ENCODE assay signal across 31 cellular contexts in genomic region chr7:123687161-123687560, GRCh38. TPM values are rescaled to one million over a fixed set of nuclear protein-coding genes. Genes with fewer than 3 reads are reported as not detected.
DNase-seq lines count a peak whose midpoint lies in the region; ATAC-seq, FAIRE-seq and TF ChIP-seq lines count a peak whose summit lies in the region.
"Had no signal": no experiment of that assay in that cellular context is flagged by ENCODE, and none has a peak within 500 bp of the region (broad histone marks: within the 10 kb centered on the region; RNA-seq: fewer than 3 reads in every experiment).

No MANE protein-coding gene starts in this region.

- no peak overlapping the region for H3K4me2 ChIP-seq in K562 (ENCODE audit: insufficient read depth, low read length)

- H3K27me3 Mint-ChIP-seq in activated T-cell treated with anti-CD3 and anti-CD28 coated beads, Interleukin-2, amount 50 U/mL, for 24 hours = no peaks in the 10 kb centered on the region
- no peaks in the 10 kb centered on the region for H3K27me3 Mint-ChIP-seq in CD8-positive, alpha-beta T cell (ENCODE audit: low read depth)
- H3K27me3 Mint-ChIP-seq in progenitor cell of endocrine pancreas = no peaks in the 10 kb centered on the region

- no peaks in the 10 kb centered on the region for H3K9me3 ChIP-seq in CD8-positive, alpha-beta T cell (ENCODE audit: low read length)
- no peaks in the 10 kb centered on the region for H3K9me3 ChIP-seq in K562 (replicated peaks; ENCODE audit: control insufficient read depth, insufficient read depth, low read depth, low read length)
- H3K9me3 ChIP-seq: SJCRH30 had no signal

- peaks cover 71% of the 10 kb centered on the region for H3K36me3 Mint-ChIP-seq in activated T-cell treated with anti-CD3 and anti-CD28 coated beads, Interleukin-2, amount 50 U/mL, for 24 hours (ENCODE audit: low read depth)
- H3K36me3 Mint-ChIP-seq in CD8-positive, alpha-beta T cell = peaks cover 63% of the 10 kb centered on the region
- peaks cover 11% of the 10 kb centered on the region for H3K36me3 Mint-ChIP-seq in progenitor cell of endocrine pancreas (ENCODE audit: insufficient read depth)

- H3K9ac ChIP-seq in K562 (ENCODE audit: insufficient read depth in 1 of 2, low read depth in 2 of 2, low read length in 2 of 2) = no peak overlapping the region

- CTCF ChIA-PET in CD8-positive, alpha-beta T cell (lab: Charles Lee) = interaction anchor here (2.6 kb wide), 1 partner anchor 178 kb away, joined by 16 read pairs; no protein-coding TSS in a partner anchor
- CTCF ChIA-PET in K562 (lab: Yijun Ruan, JAX; ENCODE audit: low intra/inter-chr PET ratio) = no interaction called here

- TF ChIP-seq EP300 in K562 (IDR thresholded peaks at IDR 0.05; ENCODE audit: low read length) = no peak

- no peak overlapping the region for H3K4me3 Mint-ChIP-seq in activated T-cell treated with anti-CD3 and anti-CD28 coated beads, Interleukin-2, amount 50 U/mL, for 24 hours
- H3K4me3 Mint-ChIP-seq in CD8-positive, alpha-beta T cell = no peak overlapping the region
- no peak overlapping the region for H3K4me3 Mint-ChIP-seq in progenitor cell of endocrine pancreas (ENCODE audit: low read depth)

- H3K27ac ChIP-seq in CD8-positive, alpha-beta T cell (ENCODE audit: low read depth, low read length) = no peak overlapping the region
- H3K27ac ChIP-seq in K562 (ENCODE audit: extremely low read depth, low read depth, low read length) = no peak overlapping the region
- H3K27ac ChIP-seq: SJCRH30 had no signal

- no peaks in the 10 kb centered on the region for H3K4me1 ChIP-seq in CD8-positive, alpha-beta T cell (ENCODE audit: insufficient read depth, low read length)
- no peaks in the 10 kb centered on the region for H3K4me1 ChIP-seq in K562 (replicated peaks in 1 of 2; ENCODE audit: control insufficient read depth in 2 of 2, insufficient read depth in 2 of 2, low read length in 2 of 2)
- H3K4me1 ChIP-seq: SJCRH30 had no signal

- no peak for FAIRE-seq in K562 (lab: Jason Lieb, UNC)

- in situ Hi-C loops in K562 (cut with MboI) = no loop called here

- no peak for TF ChIP-seq RAD21 in K562 (CRISPR knock-in tag; conservative IDR thresholded peaks at IDR 0.05 in 1 of 2, IDR thresholded peaks at IDR 0.05 in 1 of 2)

- no peaks in the 10 kb centered on the region for H4K20me1 ChIP-seq in K562 (replicated peaks; ENCODE audit: control insufficient read depth, insufficient read depth, low read length)

- no peak overlapping the region for H3K4me3 ChIP-seq in CD8-positive, alpha-beta T cell (ENCODE audit: low read depth, low read length)
- no peak overlapping the region for H3K4me3 ChIP-seq in K562
- H3K4me3 ChIP-seq: SJCRH30 had no signal

- TF ChIP-seq CTCF in CD8-positive, alpha-beta T cell (IDR thresholded peaks at IDR 0.05) = no peak
- TF ChIP-seq CTCF in K562 (IDR thresholded peaks at IDR 0.05 in 2 of 3, conservative IDR thresholded peaks at IDR 0.05 in 1 of 3; ENCODE audit: insufficient read depth in 2 of 3, low read depth in 1 of 3, low read length in 3 of 3) = no peak
- TF ChIP-seq CTCF in progenitor cell of endocrine pancreas (IDR thresholded peaks at IDR 0.05; ENCODE audit: unreplicated experiment) = no peak

- H3K9me1 ChIP-seq in K562 (ENCODE audit: control insufficient read depth, insufficient read depth, low read length) = no peaks in the 10 kb centered on the region

- H2AFZ ChIP-seq in K562 (ENCODE audit: low read depth, low read length) = no peak overlapping the region

- H3K79me2 ChIP-seq in K562 (ENCODE audit: control insufficient read depth, insufficient read depth, low read length) = no peaks in the 10 kb centered on the region

- H3K36me3 ChIP-seq in CD8-positive, alpha-beta T cell (ENCODE audit: insufficient read depth, low read length) = peaks cover 10% of the 10 kb centered on the region
- H3K36me3 ChIP-seq in K562 (ENCODE audit: control insufficient read depth, insufficient read depth, low read length) = peaks cover 88% of the 10 kb centered on the region

- intact Hi-C loops in CD8-positive, alpha-beta T cell (cut with DNase I, micrococcal nuclease) = no loop called here
- intact Hi-C loops in K562 (cut with micrococcal nuclease) (no loop called here), sciatic nerve (cut with DNase I) (no loop called here)

- no TSS peak for BruUV-seq in K562 (replicated peaks; lab: Mats Ljungman, UMichigan)

- WGBS in K562 (ENCODE audit: insufficient coverage, low coverage, missing lambda C conversion rate) = 94% methylated on average over 2 of the region's 2 CpGs

- no peaks in the 10 kb centered on the region for H3K9me3 Mint-ChIP-seq in activated T-cell treated with anti-CD3 and anti-CD28 coated beads, Interleukin-2, amount 50 U/mL, for 24 hours
- H3K9me3 Mint-ChIP-seq in CD8-positive, alpha-beta T cell = no peaks in the 10 kb centered on the region
- H3K9me3 Mint-ChIP-seq in progenitor cell of endocrine pancreas (ENCODE audit: low read depth) = no peaks in the 10 kb centered on the region

- no peaks in the 10 kb centered on the region for H3K4me1 Mint-ChIP-seq in activated T-cell treated with anti-CD3 and anti-CD28 coated beads, Interleukin-2, amount 50 U/mL, for 24 hours (ENCODE audit: low read depth)
- H3K4me1 Mint-ChIP-seq in CD8-positive, alpha-beta T cell (ENCODE audit: low read depth) = no peaks in the 10 kb centered on the region
- H3K4me1 Mint-ChIP-seq in progenitor cell of endocrine pancreas (ENCODE audit: low read depth) = peaks cover 3% of the 10 kb centered on the region

- no peak for ATAC-seq in CD8-positive, alpha-beta T cell
- ATAC-seq in K562 (no peak), sciatic nerve (no peak)
- ATAC-seq: HCT116, PC-3, Right ventricle myocardium inferior, SK-N-SH treated with all-trans-retinoic acid at 6 μM for 48 hours had no signal

- DNase-seq in activated T-cell treated with anti-CD3 and anti-CD28 coated beads, Interleukin-2, amount 50 U/mL, for 24 hours = no peak
- no peak for DNase-seq in activated T-cell treated with anti-CD3 and anti-CD28 coated beads, Interleukin-2, amount 50 U/mL, for 1 hour
- no peak for DNase-seq in CD8-positive, alpha-beta T cell
- DNase-seq in K562 (ENCODE audit: extremely low read depth in 1 of 4, low spot score in 3 of 4) (no peak), progenitor cell of endocrine pancreas (ENCODE audit: low spot score, unreplicated experiment) (no peak), sciatic nerve (ENCODE audit: low spot score) (no peak), NCI-H1092 treated with DMSO at 0.1 percent for 48 hours (lab: John Stamatoyannopoulos, UW) (no peak)
- DNase-seq: COR-L47; DMS53; MV-4-11; NCI-H1105 treated with DMSO at 0.1 percent for 48 hours; NCI-H146; NCI-H2029 treated with DMSO at 0.1 percent for 48 hours; NCI-H446 treated with DMSO at 0.1 percent for 48 hours; NCI-H526; NCI-H82; NK-92 treated with Interleukin-12 subunit alpha and Interleukin-12 subunit beta, amount 100 ng/mL, for 24 hours; PC-3; SJCRH30 had no signal

- peak overlapping the region; percentile 13 for H3K27ac Mint-ChIP-seq in activated T-cell treated with anti-CD3 and anti-CD28 coated beads, Interleukin-2, amount 50 U/mL, for 24 hours
- H3K27ac Mint-ChIP-seq in CD8-positive, alpha-beta T cell = peak overlapping the region; percentile 53
- peak overlapping the region; percentile 69 for H3K27ac Mint-ChIP-seq in progenitor cell of endocrine pancreas

- no peaks in the 10 kb centered on the region for H3K27me3 ChIP-seq in CD8-positive, alpha-beta T cell (ENCODE audit: insufficient read depth, low read length)
- no peaks in the 10 kb centered on the region for H3K27me3 ChIP-seq in K562 (ENCODE audit: control insufficient read depth in 2 of 2, insufficient read depth in 2 of 2, low read length in 2 of 2)
- H3K27me3 ChIP-seq: SJCRH30 had no signal

- TF ChIP-seq POLR2A in K562 (conservative IDR thresholded peaks at IDR 0.05) = peak; percentile 54

- POLR2A ChIA-PET in CD8-positive, alpha-beta T cell (lab: Charles Lee) = no interaction called here
- POLR2A ChIA-PET in K562 (lab: Yijun Ruan, JAX) = interaction anchor here (0.6 kb wide), 1 partner anchor 17 kb away, joined by 3 read pairs; no protein-coding TSS in a partner anchor

TF ChIP-seq in K562, 482 proteins besides CTCF, POLR2A, EP300 and RAD21:
- TF ChIP-seq TCF7L2 (IDR thresholded peaks at IDR 0.05; ENCODE audit: low read depth, low read length) = no peak
- peak; percentile 54; the same call in 1 of the 2 replicates for TF ChIP-seq SUPT5H (IDR thresholded peaks at IDR 0.05)
- peak; percentile 40 for TF ChIP-seq POLR2B (IDR thresholded peaks at IDR 0.05; ENCODE audit: low read depth, partially characterized antibody)

RNA-seq across cellular contexts. Expression of gene LMOD2, which starts 31.5 kb away (rescaled TPM):
- not detected for total RNA-seq in CD8-positive, alpha-beta T cell
- total RNA-seq in K562 (2011; cell fraction: chromatin; rRNA removed; ENCODE audit: low replicate concordance) = not detected in 2 replicates
- not detected in 2 replicates for total RNA-seq in K562 (2011; cell fraction: nucleolus; rRNA removed)
- total RNA-seq in K562 (2011; cell fraction: nucleoplasm; rRNA removed) = not detected in 2 replicates
- total RNA-seq in K562 (2014; rRNA removed) (not detected in 2 replicates), K562 (2014; rRNA removed; fragmentation: Illumina TruSeq; extraction: Trizol) (not detected in 2 replicates), K562 (2015; rRNA removed; fragmentation: Illumina TruSeq; extraction: Trizol) (not detected in 2 replicates), K562 (2021) (0.13 TPM in 1 of 2 replicates, not detected in the other), progenitor cell of endocrine pancreas (not detected in 2 replicates), sciatic nerve (not detected)
- polyA plus RNA-seq in K562 (2011; rRNA removed) (not detected in 2 replicates), K562 (2014; fragmentation: Illumina TruSeq; extraction: Trizol) (not detected in 2 replicates), K562 (2014; fragmentation: Nextera tagmentation; extraction: Ambion mirVana) (under 1 TPM in 1 of 2 experiments, not detected in 1; 0.04 TPM), K562 (2014; rRNA removed) (not detected in 2 replicates)
- polyA plus RNA-seq in K562 (2011; cell fraction: cytosol; rRNA removed) = not detected in 2 replicates
- polyA plus RNA-seq in K562 (2011; cell fraction: nucleus; rRNA removed) = not detected in 2 replicates
- polyA plus RNA-seq in K562 (2012) = 0.08 TPM in 2 replicates
- polyA minus RNA-seq in K562 (2011; rRNA and poly(A)+ RNA removed) = not detected in 2 replicates
- not detected in 2 replicates for polyA minus RNA-seq in K562 (2011; cell fraction: cytosol; rRNA and poly(A)+ RNA removed)
- polyA minus RNA-seq in K562 (2011; cell fraction: nucleus; rRNA and poly(A)+ RNA removed) = not detected in 2 replicates
- total RNA-seq: A172, Daoy, G401, H4, HT-29, LHCN-M2, MCF 10A, PC-3, RPMI7951 had no signal
- polyA plus RNA-seq: BJ had no signal

Comparison
In these comparisons a context has a peak if more than half of its experiments do, and no peak if none do; other contexts are left out.
1. H3K27ac Mint-ChIP-seq: peak in every context shown above with its lines; median percentile 69 in progenitor cell of endocrine pancreas; 53 in CD8-positive, alpha-beta T cell; 13 in activated T-cell treated with anti-CD3 and anti-CD28 coated beads, Interleukin-2, amount 50 U/mL, for 24 hours.